ENCODE assay signal across 8 cellular contexts in genomic region chr1:222644649-222645005, GRCh38. TPM values are rescaled to one million over a fixed set of nuclear protein-coding genes. Genes with fewer than 3 reads are reported as not detected.
A peak's percentile ranks its signal among the peaks of the same experiment; 100 is the strongest.
DNase-seq lines count a peak whose midpoint lies in the region; ATAC-seq and TF ChIP-seq lines count a peak whose summit lies in the region.

No MANE protein-coding gene starts in this region.

- H3K36me3 Mint-ChIP-seq in GM23338 (ENCODE audit: low read depth): peaks cover 6% of the 10 kb centered on the region; the same call in 2 of the 3 replicates

- H3K9me3 Mint-ChIP-seq in GM23338: no peaks in the 10 kb centered on the region; the same call in 2 of the 3 replicates

- H3K4me3 ChIP-seq in GM23338: peak overlapping the region; percentile 86
- H3K4me3 ChIP-seq in RWPE2 (ENCODE audit: severe bottlenecking): peak overlapping the region; percentile 68
- H3K4me3 ChIP-seq in epithelial cell of esophagus (ENCODE audit: low read length): peak overlapping the region; percentile 97
- H3K4me3 ChIP-seq in neutrophil (ENCODE audit: low read depth in 1 of 2, low read length in 1 of 2): peak overlapping the region; percentile 76 to 95

- peak overlapping the region; percentile 99 for H3K27ac Mint-ChIP-seq in GM23338

- ATAC-seq in GM23338 (no peak), RWPE2 (ENCODE audit: low read depth) (no peak), GM21529 (IDR thresholded peaks at IDR 0.05; ENCODE audit: unreplicated experiment) (no peak), GM19328 (IDR thresholded peaks at IDR 0.05; ENCODE audit: unreplicated experiment) (no peak)

- peaks cover 6% of the 10 kb centered on the region for H3K27me3 Mint-ChIP-seq in GM23338 (ENCODE audit: insufficient read depth, low read depth, poor library complexity)

- H3K4me2 ChIP-seq in GM23338: peak overlapping the region; percentile 85

- DNase-seq in GM23338 (ENCODE audit: low spot score) (no peak), RWPE2 (ENCODE audit: low spot score) (no peak), epithelial cell of esophagus (ENCODE audit: low read depth) (peak; percentile 19), HuH-7 (ENCODE audit: low spot score) (no peak), NCI-H82 treated with DMSO at 0.1 percent for 48 hours (lab: John Stamatoyannopoulos, UW; ENCODE audit: unreplicated experiment) (no peak)

- no peaks in the 10 kb centered on the region for H3K36me3 ChIP-seq in GM23338 (ENCODE audit: insufficient read depth)
- peaks cover 13% of the 10 kb centered on the region for H3K36me3 ChIP-seq in RWPE2 (ENCODE audit: low read depth)
- H3K36me3 ChIP-seq in neutrophil: peaks cover 33% of the 10 kb centered on the region

- TF ChIP-seq CTCF in GM23338 (conservative IDR thresholded peaks at IDR 0.05; ENCODE audit: low read depth in 2 of 2): no peak
- no peak for TF ChIP-seq CTCF in RWPE2 (IDR thresholded peaks at IDR 0.05; ENCODE audit: poor library complexity, severe bottlenecking)
- TF ChIP-seq CTCF in epithelial cell of esophagus (IDR thresholded peaks at IDR 0.05; ENCODE audit: insufficient read depth, low read depth, low read length, missing control alignments): no peak
- TF ChIP-seq CTCF in neutrophil (IDR thresholded peaks at IDR 0.05): no peak

- H3F3A ChIP-seq in GM23338 (replicated peaks; ENCODE audit: low read depth): no peaks in the 10 kb centered on the region

- H3K79me2 ChIP-seq in GM23338 (replicated peaks; ENCODE audit: insufficient read depth): peaks cover 16% of the 10 kb centered on the region

- no peaks in the 10 kb centered on the region for H4K20me1 ChIP-seq in GM23338 (replicated peaks; ENCODE audit: insufficient read depth)

- H2AFZ ChIP-seq in GM23338: peak overlapping the region; percentile 15; the same call in 1 of the 2 replicates

- H3K4me1 Mint-ChIP-seq in GM23338: peaks cover 7% of the 10 kb centered on the region; the same call in 2 of the 3 replicates

- H3K9me3 ChIP-seq in RWPE2 (ENCODE audit: severe bottlenecking) (no peaks in the 10 kb centered on the region), neutrophil (no peaks in the 10 kb centered on the region)

- no peaks in the 10 kb centered on the region for H3K9me2 ChIP-seq in GM23338 (ENCODE audit: insufficient read depth)

- 0 out of 2 replicates have a peak overlapping the region, but pooled peaks have one; percentile 8 for H3K27ac ChIP-seq in GM23338 (ENCODE audit: low read depth)
- H3K27ac ChIP-seq in RWPE2 (ENCODE audit: poor library complexity, severe bottlenecking): no peak overlapping the region
- peak overlapping the region; percentile 94 for H3K27ac ChIP-seq in neutrophil

- H3K27me3 ChIP-seq in GM23338 (ENCODE audit: insufficient read depth) (no peaks in the 10 kb centered on the region), RWPE2 (ENCODE audit: insufficient read depth, poor library complexity, severe bottlenecking) (no peaks in the 10 kb centered on the region), neutrophil (no peaks in the 10 kb centered on the region)

- H3K4me1 ChIP-seq in GM23338 (ENCODE audit: insufficient read depth) (no peaks in the 10 kb centered on the region; the same call in 1 of the 2 replicates), RWPE2 (ENCODE audit: insufficient read depth, poor library complexity, severe bottlenecking) (no peaks in the 10 kb centered on the region), neutrophil (ENCODE audit: control insufficient read depth in 1 of 2, insufficient read depth in 1 of 2, low read depth in 1 of 2, low read length in 1 of 2) (peaks cover 18% of the 10 kb centered on the region in 2 experiments)

- peak overlapping the region; percentile 92 for H3K4me3 Mint-ChIP-seq in GM23338

TF ChIP-seq in GM23338, 12 proteins besides CTCF, POLR2A, EP300 and RAD21:
- no peak for TF ChIP-seq EZH2 (IDR thresholded peaks at IDR 0.05; ENCODE audit: low read depth, unreplicated experiment)
- no peak for TF ChIP-seq ZNF462 (CRISPR knock-in tag; IDR thresholded peaks at IDR 0.05)
- no peak for TF ChIP-seq ZNF331 (CRISPR knock-in tag; IDR thresholded peaks at IDR 0.05; ENCODE audit: low read depth)
- TF ChIP-seq CREB1 (CRISPR knock-in tag; IDR thresholded peaks at IDR 0.05; ENCODE audit: low read depth): no peak
- TF ChIP-seq STAT1 (IDR thresholded peaks at IDR 0.05; ENCODE audit: unreplicated experiment): no peak
- TF ChIP-seq ETS1 (IDR thresholded peaks at IDR 0.05): no peak
- no peak for TF ChIP-seq JUNB (IDR thresholded peaks at IDR 0.05; ENCODE audit: unreplicated experiment)

RNA-seq across cellular contexts. Expression of gene MIA3, which starts 26.7 kb away (rescaled TPM):
- 32.7 and 42.6 TPM in 2 replicates for total RNA-seq in GM23338 (2014; rRNA removed; shearing (Covaris generic))
- 33.4 and 40.0 TPM in 2 replicates for polyA plus RNA-seq in GM23338 (2016; fragmentation: Nextera tagmentation; extraction: Ambion mirVana)

RNA-seq across cellular contexts. Expression of gene TAF1A, which starts 54.9 kb away (rescaled TPM):
- 13.3 and 16.3 TPM in 2 replicates for total RNA-seq in GM23338 (2014; rRNA removed; shearing (Covaris generic))
- 5.5 and 5.7 TPM in 2 replicates for polyA plus RNA-seq in GM23338 (2016; fragmentation: Nextera tagmentation; extraction: Ambion mirVana)
